18 cellular contexts compared by ENCODE assay signal in the genomic region with DNA sequence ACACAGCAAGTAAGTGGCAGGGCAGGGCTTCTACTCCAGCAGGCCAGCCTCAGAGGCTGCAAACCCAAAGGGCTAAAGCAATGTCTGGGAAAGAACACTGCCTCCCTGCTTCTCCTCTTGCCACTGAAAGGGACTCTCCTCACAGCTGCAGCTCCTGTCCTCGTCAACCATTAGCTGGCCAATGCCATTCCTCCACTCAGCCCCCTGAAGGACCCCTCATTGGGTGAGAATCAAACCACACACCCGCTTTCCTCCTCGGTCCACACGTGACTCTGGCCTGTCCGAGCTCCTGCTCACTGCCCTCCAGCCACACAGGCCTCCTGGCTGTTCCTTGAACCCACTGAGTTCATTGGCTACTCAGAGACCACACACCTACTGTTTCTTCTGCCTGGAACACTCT.
A peak's percentile ranks its signal among the peaks of the same experiment; 100 is the strongest.
DNase-seq lines count a peak whose midpoint lies in the region; ATAC-seq and TF ChIP-seq lines count a peak whose summit lies in the region.
"Had no signal": no experiment of that assay in that cellular context is flagged by ENCODE, and none has a peak within 500 bp of the region (broad histone marks: within the 10 kb centered on the region; RNA-seq: fewer than 3 reads in every experiment).

No MANE protein-coding gene starts in this region.

- H3K27me3 Mint-ChIP-seq in osteocyte (ENCODE audit: unreplicated experiment), result peaks cover 86% of the 10 kb centered on the region

- peak; percentile 58 for DNase-seq in cardiac septum (ENCODE audit: low spot score)
- no peak for DNase-seq in heart right ventricle
- DNase-seq in esophagus muscularis mucosa (ENCODE audit: extremely low spot score), result peak; percentile 87
- DNase-seq in osteocyte (ENCODE audit: extremely low spot score, unreplicated experiment), result peak; percentile 66
- DNase-seq in Peyer's patch, result no peak
- DNase-seq in COLO829 (ENCODE audit: low spot score), result no peak
- DNase-seq in NAMALWA (ENCODE audit: low spot score), result no peak
- DNase-seq: CD4-positive, CD25-positive, alpha-beta regulatory T cell; DND-41; H9 had no signal

- H3K4me1 Mint-ChIP-seq in osteocyte (ENCODE audit: unreplicated experiment), result no peaks in the 10 kb centered on the region
- H3K4me1 Mint-ChIP-seq: CD4-positive, CD25-positive, alpha-beta regulatory T cell had no signal

- H3K27me3 ChIP-seq in heart right ventricle (peaks cover 0 to 36% (median 10%) of the 10 kb centered on the region in 7 donors), esophagus muscularis mucosa (peaks cover 0 to 1% (median 0%) of the 10 kb centered on the region in 4 donors), Peyer's patch (no peaks in the 10 kb centered on the region)

- H3K36me3 ChIP-seq in heart right ventricle (no peaks in the 10 kb centered on the region), esophagus muscularis mucosa (no peaks in the 10 kb centered on the region), Peyer's patch (no peaks in the 10 kb centered on the region)
- H3K36me3 ChIP-seq: BLaER1 had no signal

- H3K4me3 ChIP-seq in heart right ventricle (no peak overlapping the region), esophagus muscularis mucosa (no peak overlapping the region), Peyer's patch (no peak overlapping the region)
- H3K4me3 ChIP-seq: BLaER1, GM23338 had no signal

- H3K9me3 ChIP-seq in heart right ventricle (no peaks in the 10 kb centered on the region), esophagus muscularis mucosa (no peaks in the 10 kb centered on the region), Peyer's patch (no peaks in the 10 kb centered on the region)
- H3K9me3 ChIP-seq: BLaER1 had no signal

- TF ChIP-seq POLR2A in esophagus muscularis mucosa (IDR thresholded peaks at IDR 0.05; ENCODE audit: low read depth), result no peak
- TF ChIP-seq POLR2A in Peyer's patch (IDR thresholded peaks at IDR 0.05), result no peak

- H3K4me3 Mint-ChIP-seq in osteocyte (ENCODE audit: unreplicated experiment), result no peak overlapping the region
- H3K4me3 Mint-ChIP-seq: B cell; CD4-positive, CD25-positive, alpha-beta regulatory T cell; CD8-positive, alpha-beta T cell; GM23338; H9 had no signal

- TF ChIP-seq CTCF in heart right ventricle (IDR thresholded peaks at IDR 0.05), result no peak
- TF ChIP-seq CTCF in esophagus muscularis mucosa (IDR thresholded peaks at IDR 0.05), result no peak
- TF ChIP-seq CTCF in osteocyte (IDR thresholded peaks at IDR 0.05), result no peak
- TF ChIP-seq CTCF in Peyer's patch (IDR thresholded peaks at IDR 0.05), result no peak

- ATAC-seq in heart right ventricle, result no peak
- ATAC-seq in HG03135 (IDR thresholded peaks at IDR 0.05; ENCODE audit: unreplicated experiment), result no peak
- ATAC-seq: CD8-positive, alpha-beta T cell; GM23338; HCT116 had no signal

- H3K4me1 ChIP-seq in heart right ventricle (peaks cover 0 to 20% (median 5%) of the 10 kb centered on the region in 9 donors), esophagus muscularis mucosa (no peaks in the 10 kb centered on the region), Peyer's patch (no peaks in the 10 kb centered on the region)

- intact Hi-C loops in cardiac septum (cut with DNase I), result loop anchor here (10.0 kb wide), 1 partner anchor 777 kb away; no protein-coding TSS in a partner anchor
- intact Hi-C loops in heart right ventricle (cut with DNase I), result loop anchor here in 1 of 10 donors (10.0 kb wide), 1 partner anchor 617 kb away; no protein-coding TSS in a partner anchor
- intact Hi-C loops in esophagus muscularis mucosa (cut with DNase I), result no loop called here

- WGBS in heart right ventricle, 2 donors, result 95 to 97% methylated on average over 5 of the region's 5 CpGs
- WGBS in esophagus muscularis mucosa, result 95% methylated on average over 5 of the region's 5 CpGs

- no peaks in the 10 kb centered on the region for H3K9me3 Mint-ChIP-seq in osteocyte (ENCODE audit: unreplicated experiment)
- H3K9me3 Mint-ChIP-seq: CD8-positive, alpha-beta T cell; GM23338; H9 had no signal

- no peak overlapping the region for H3K27ac Mint-ChIP-seq in osteocyte (ENCODE audit: unreplicated experiment)
- H3K27ac Mint-ChIP-seq: B cell; CD4-positive, CD25-positive, alpha-beta regulatory T cell; CD8-positive, alpha-beta T cell; GM23338 had no signal

- no peak for TF ChIP-seq EP300 in esophagus muscularis mucosa (IDR thresholded peaks at IDR 0.05)

- H3K27ac ChIP-seq in heart right ventricle, result no peak overlapping the region
- H3K27ac ChIP-seq in esophagus muscularis mucosa (replicated peaks in 1 of 4), result no peak overlapping the region
- no peak overlapping the region for H3K27ac ChIP-seq in Peyer's patch
- H3K27ac ChIP-seq: 22Rv1, BLaER1, C4-2B had no signal

- no peaks in the 10 kb centered on the region for H3K36me3 Mint-ChIP-seq in osteocyte (ENCODE audit: unreplicated experiment)
- H3K36me3 Mint-ChIP-seq: CD4-positive, CD25-positive, alpha-beta regulatory T cell; CD8-positive, alpha-beta T cell had no signal

Comparison
In these comparisons a context has a peak if more than half of its experiments do, and no peak if none do; other contexts are left out.
1. DNase-seq: peak in cardiac septum (single experiment), esophagus muscularis mucosa (single experiment) and osteocyte (single experiment); none in heart right ventricle (0 of 2), Peyer's patch (0 of 3), COLO829 (single experiment) and NAMALWA (single experiment).